ENCODE assay signal across 1 cellular context in the genomic region with DNA sequence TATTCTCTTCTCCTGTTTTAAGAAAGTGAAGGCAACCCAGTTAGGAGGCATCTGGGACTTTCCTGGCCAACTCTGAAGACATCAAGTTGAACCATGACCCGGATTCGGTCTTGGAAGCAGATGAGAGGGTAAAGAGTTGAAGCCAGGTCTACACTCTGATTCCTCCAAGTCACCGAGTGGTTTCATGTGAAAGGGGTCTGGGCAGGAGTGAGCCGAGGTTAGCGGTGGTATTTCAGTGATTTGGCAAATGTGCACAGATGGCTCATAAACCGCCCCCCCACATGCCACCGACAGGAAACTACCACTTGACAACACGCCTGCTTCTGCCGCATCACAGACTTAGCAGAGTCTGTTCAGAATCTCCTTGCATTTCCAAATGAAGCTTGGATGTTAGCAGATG.
TF ChIP-seq lines count a peak whose summit lies in the region.

No MANE protein-coding gene starts in this region.

TF ChIP-seq in endothelial cell of umbilical vein, 7 proteins besides CTCF, POLR2A, EP300 and RAD21:
- TF ChIP-seq, protein P1, sequence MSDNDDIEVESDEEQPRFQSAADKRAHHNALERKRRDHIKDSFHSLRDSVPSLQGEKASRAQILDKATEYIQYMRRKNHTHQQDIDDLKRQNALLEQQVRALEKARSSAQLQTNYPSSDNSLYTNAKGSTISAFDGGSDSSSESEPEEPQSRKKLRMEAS (IDR thresholded peaks at IDR 0.05; ENCODE audit: insufficient read depth, insufficient read length): no peak
- TF ChIP-seq JUN (IDR thresholded peaks at IDR 0.05; ENCODE audit: borderline replicate concordance, insufficient read depth, insufficient read length, low read depth): no peak
- no peak for TF ChIP-seq MYC (IDR thresholded peaks at IDR 0.05; ENCODE audit: low read depth, low read length)
